1 cellular context compared by ENCODE assay signal in genomic region chr18:59052965-59053960, GRCh38.
TF ChIP-seq lines count a peak whose summit lies in the region.

No MANE protein-coding gene starts in this region.

TF ChIP-seq in HEK293, 187 proteins besides CTCF, POLR2A, EP300 and RAD21 (continued from another document and continues in another):
- peak; percentile 36 for TF ChIP-seq ZBTB44 (tag by site-specific recombination; IDR thresholded peaks at IDR 0.05)
- no peak for TF ChIP-seq ZFP37 (tag by site-specific recombination; IDR thresholded peaks at IDR 0.05)
- no peak for TF ChIP-seq ZNF350 (tag by site-specific recombination; IDR thresholded peaks at IDR 0.05)
- TF ChIP-seq TSHZ1 (tag by site-specific recombination; IDR thresholded peaks at IDR 0.05; ENCODE audit: borderline replicate concordance) = no peak
- TF ChIP-seq PBX3 (CRISPR knock-in tag; IDR thresholded peaks at IDR 0.05) = no peak
- TF ChIP-seq ZNF843 (tag by site-specific recombination; IDR thresholded peaks at IDR 0.05) = peak; percentile 99
- no peak for TF ChIP-seq ZNF239 (tag by site-specific recombination; IDR thresholded peaks at IDR 0.05)
- TF ChIP-seq SCRT2 (tag by site-specific recombination; IDR thresholded peaks at IDR 0.05) = no peak
- no peak for TF ChIP-seq ZNF292 (tag by site-specific recombination; IDR thresholded peaks at IDR 0.05; ENCODE audit: borderline replicate concordance, low read depth)
- TF ChIP-seq ZSCAN18 (tag by site-specific recombination; IDR thresholded peaks at IDR 0.05) = no peak
- no peak for TF ChIP-seq ZNF121 (tag by site-specific recombination; IDR thresholded peaks at IDR 0.05)
- TF ChIP-seq ZNF747 (tag by site-specific recombination; IDR thresholded peaks at IDR 0.05) = no peak
- TF ChIP-seq INSM2 (tag by site-specific recombination; IDR thresholded peaks at IDR 0.05) = no peak
- peak; percentile 40; the same call in 1 of the 2 replicates for TF ChIP-seq ZNF776 (tag by site-specific recombination; IDR thresholded peaks at IDR 0.05; ENCODE audit: borderline replicate concordance)
- no peak for TF ChIP-seq ZNF792 (tag by site-specific recombination; IDR thresholded peaks at IDR 0.05)
- TF ChIP-seq ZNF596 (tag by site-specific recombination; IDR thresholded peaks at IDR 0.05) = no peak
- TF ChIP-seq ZNF248 (tag by site-specific recombination; IDR thresholded peaks at IDR 0.05) = no peak
- TF ChIP-seq ZNF704 (tag by site-specific recombination; IDR thresholded peaks at IDR 0.05) = no peak
- no peak for TF ChIP-seq ZBTB20 (tag by site-specific recombination; IDR thresholded peaks at IDR 0.05)
- no peak for TF ChIP-seq HIC1 (tag by site-specific recombination; IDR thresholded peaks at IDR 0.05)
- TF ChIP-seq ZNF280C (tag by site-specific recombination; IDR thresholded peaks at IDR 0.05) = no peak
- TF ChIP-seq ZNF423 (tag by site-specific recombination; IDR thresholded peaks at IDR 0.05) = no peak
- TF ChIP-seq MZF1 (tag by site-specific recombination; IDR thresholded peaks at IDR 0.05; ENCODE audit: borderline replicate concordance) = no peak
- no peak for TF ChIP-seq BCL11A (tag by site-specific recombination; IDR thresholded peaks at IDR 0.05; ENCODE audit: low read depth)
- peak; percentile 42; the same call in 1 of the 2 replicates for TF ChIP-seq ZNF610 (tag by site-specific recombination; IDR thresholded peaks at IDR 0.05; ENCODE audit: borderline replicate concordance)
- TF ChIP-seq ZNF19 (tag by site-specific recombination; IDR thresholded peaks at IDR 0.05; ENCODE audit: low read depth) = no peak
- TF ChIP-seq ZBTB11 (tag by site-specific recombination; conservative IDR thresholded peaks at IDR 0.05; ENCODE audit: low read depth) = no peak
- no peak for TF ChIP-seq ZIC2 (tag by site-specific recombination; IDR thresholded peaks at IDR 0.05)
- peak; percentile 48 for TF ChIP-seq GLIS1 (tag by site-specific recombination; IDR thresholded peaks at IDR 0.05)
- TF ChIP-seq ZBTB6 (tag by site-specific recombination; IDR thresholded peaks at IDR 0.05) = no peak
- no peak for TF ChIP-seq ZNF548 (tag by site-specific recombination; IDR thresholded peaks at IDR 0.05)
- peak; percentile 97 for TF ChIP-seq ZSCAN30 (tag by site-specific recombination; IDR thresholded peaks at IDR 0.05)
- no peak for TF ChIP-seq ZSCAN5A (tag by site-specific recombination; IDR thresholded peaks at IDR 0.05)
- no peak for TF ChIP-seq ZNF629 (tag by site-specific recombination; IDR thresholded peaks at IDR 0.05)
- no peak for TF ChIP-seq ZNF530 (tag by site-specific recombination; IDR thresholded peaks at IDR 0.05; ENCODE audit: low read depth)
- no peak for TF ChIP-seq GLI4 (tag by site-specific recombination; IDR thresholded peaks at IDR 0.05)
- TF ChIP-seq ZNF24 (tag by site-specific recombination; IDR thresholded peaks at IDR 0.05) = no peak
- no peak for TF ChIP-seq ZNF221 (tag by site-specific recombination; IDR thresholded peaks at IDR 0.05; ENCODE audit: borderline replicate concordance)
